ENCODE assay signal across 1 cellular context in the genomic region with DNA sequence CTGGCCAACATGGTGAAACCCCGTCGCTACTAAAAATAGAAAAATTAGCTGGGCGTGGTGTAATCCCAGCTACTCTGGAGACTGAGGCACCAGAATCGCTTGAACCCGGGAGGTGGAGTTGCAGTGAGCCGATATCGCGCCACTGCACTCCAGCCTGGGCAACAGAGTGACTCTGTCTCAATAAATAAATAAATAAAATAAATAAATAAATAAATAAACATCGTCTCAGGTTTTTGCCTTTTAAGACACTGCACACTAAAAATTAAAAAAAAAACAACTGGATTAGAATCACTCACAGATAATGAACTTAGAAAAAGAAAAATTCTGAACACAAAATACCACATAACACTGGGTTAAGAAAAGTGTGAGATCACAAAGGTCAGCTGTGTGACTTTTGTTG.
TF ChIP-seq lines count a peak whose summit lies in the region.

No MANE protein-coding gene starts in this region.

TF ChIP-seq in IMR-90, 13 proteins besides CTCF, POLR2A, EP300 and RAD21:
- no peak for TF ChIP-seq SMC3 (IDR thresholded peaks at IDR 0.05; ENCODE audit: low read depth, low read length)
- no peak for TF ChIP-seq MAZ (IDR thresholded peaks at IDR 0.05; ENCODE audit: borderline replicate concordance, low read depth, low read length)
- TF ChIP-seq, protein P1, sequence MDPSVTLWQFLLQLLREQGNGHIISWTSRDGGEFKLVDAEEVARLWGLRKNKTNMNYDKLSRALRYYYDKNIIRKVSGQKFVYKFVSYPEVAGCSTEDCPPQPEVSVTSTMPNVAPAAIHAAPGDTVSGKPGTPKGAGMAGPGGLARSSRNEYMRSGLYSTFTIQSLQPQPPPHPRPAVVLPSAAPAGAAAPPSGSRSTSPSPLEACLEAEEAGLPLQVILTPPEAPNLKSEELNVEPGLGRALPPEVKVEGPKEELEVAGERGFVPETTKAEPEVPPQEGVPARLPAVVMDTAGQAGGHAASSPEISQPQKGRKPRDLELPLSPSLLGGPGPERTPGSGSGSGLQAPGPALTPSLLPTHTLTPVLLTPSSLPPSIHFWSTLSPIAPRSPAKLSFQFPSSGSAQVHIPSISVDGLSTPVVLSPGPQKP (IDR thresholded peaks at IDR 0.05; ENCODE audit: borderline replicate concordance, low read depth, low read length): no peak
- TF ChIP-seq BHLHE40 (IDR thresholded peaks at IDR 0.05; ENCODE audit: low read depth, low read length): no peak
- no peak for TF ChIP-seq USF2 (IDR thresholded peaks at IDR 0.05; ENCODE audit: low read depth, low read length)
- TF ChIP-seq RCOR1 (IDR thresholded peaks at IDR 0.05; ENCODE audit: insufficient replicate concordance, low read length): no peak
- no peak for TF ChIP-seq CHD1 (IDR thresholded peaks at IDR 0.05; ENCODE audit: low read depth, low read length)
- no peak for TF ChIP-seq NFE2L2 (IDR thresholded peaks at IDR 0.05; ENCODE audit: low read depth, low read length)
- TF ChIP-seq MAFK (IDR thresholded peaks at IDR 0.05; ENCODE audit: low read depth, low read length): no peak
- no peak for TF ChIP-seq FOS (IDR thresholded peaks at IDR 0.05; ENCODE audit: low read depth, low read length)
- TF ChIP-seq RFX5 (IDR thresholded peaks at IDR 0.05; ENCODE audit: low read depth, low read length): no peak
- no peak for TF ChIP-seq MXI1 (IDR thresholded peaks at IDR 0.05; ENCODE audit: borderline replicate concordance, low read depth, low read length)
- TF ChIP-seq CEBPB (IDR thresholded peaks at IDR 0.05; ENCODE audit: low read depth, low read length): no peak
